ENCODE assay signal across 2 cellular contexts in genomic region chr13:75465236-75465635, GRCh38.
TF ChIP-seq lines count a peak whose summit lies in the region.

No MANE protein-coding gene starts in this region.

TF ChIP-seq in HepG2, 621 proteins besides CTCF, POLR2A, EP300 and RAD21:
- no peak for TF ChIP-seq ZNF18 (CRISPR knock-in tag; IDR thresholded peaks at IDR 0.05; ENCODE audit: insufficient replicate concordance)
- TF ChIP-seq ZNF24 (IDR thresholded peaks at IDR 0.05), result peak; percentile 62; the same call in 1 of the 2 replicates
- TF ChIP-seq MLXIP (CRISPR knock-in tag; IDR thresholded peaks at IDR 0.05; ENCODE audit: borderline replicate concordance), result no peak

TF ChIP-seq in K562, 482 proteins besides CTCF, POLR2A, EP300 and RAD21:
- peak; percentile 14; the same call in 1 of the 2 replicates for TF ChIP-seq ZNF24 (IDR thresholded peaks at IDR 0.05)
- TF ChIP-seq MITF (IDR thresholded peaks at IDR 0.05), result no peak
- TF ChIP-seq, protein P1, sequence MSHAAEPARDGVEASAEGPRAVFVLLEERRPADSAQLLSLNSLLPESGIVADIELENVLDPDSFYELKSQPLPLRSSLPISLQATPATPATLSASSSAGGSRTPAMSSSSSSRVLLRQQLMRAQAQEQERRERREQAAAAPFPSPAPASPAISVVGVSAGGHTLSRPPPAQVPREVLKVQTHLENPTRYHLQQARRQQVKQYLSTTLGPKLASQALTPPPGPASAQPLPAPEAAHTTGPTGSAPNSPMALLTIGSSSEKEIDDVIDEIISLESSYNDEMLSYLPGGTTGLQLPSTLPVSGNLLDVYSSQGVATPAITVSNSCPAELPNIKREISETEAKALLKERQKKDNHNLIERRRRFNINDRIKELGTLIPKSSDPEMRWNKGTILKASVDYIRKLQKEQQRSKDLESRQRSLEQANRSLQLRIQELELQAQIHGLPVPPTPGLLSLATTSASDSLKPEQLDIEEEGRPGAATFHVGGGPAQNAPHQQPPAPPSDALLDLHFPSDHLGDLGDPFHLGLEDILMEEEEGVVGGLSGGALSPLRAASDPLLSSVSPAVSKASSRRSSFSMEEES (CRISPR knock-in tag; IDR thresholded peaks at IDR 0.05), result peak; percentile 50; the same call in 1 of the 2 replicates
